ENCODE assay signal across 8 cellular contexts in the genomic region with DNA sequence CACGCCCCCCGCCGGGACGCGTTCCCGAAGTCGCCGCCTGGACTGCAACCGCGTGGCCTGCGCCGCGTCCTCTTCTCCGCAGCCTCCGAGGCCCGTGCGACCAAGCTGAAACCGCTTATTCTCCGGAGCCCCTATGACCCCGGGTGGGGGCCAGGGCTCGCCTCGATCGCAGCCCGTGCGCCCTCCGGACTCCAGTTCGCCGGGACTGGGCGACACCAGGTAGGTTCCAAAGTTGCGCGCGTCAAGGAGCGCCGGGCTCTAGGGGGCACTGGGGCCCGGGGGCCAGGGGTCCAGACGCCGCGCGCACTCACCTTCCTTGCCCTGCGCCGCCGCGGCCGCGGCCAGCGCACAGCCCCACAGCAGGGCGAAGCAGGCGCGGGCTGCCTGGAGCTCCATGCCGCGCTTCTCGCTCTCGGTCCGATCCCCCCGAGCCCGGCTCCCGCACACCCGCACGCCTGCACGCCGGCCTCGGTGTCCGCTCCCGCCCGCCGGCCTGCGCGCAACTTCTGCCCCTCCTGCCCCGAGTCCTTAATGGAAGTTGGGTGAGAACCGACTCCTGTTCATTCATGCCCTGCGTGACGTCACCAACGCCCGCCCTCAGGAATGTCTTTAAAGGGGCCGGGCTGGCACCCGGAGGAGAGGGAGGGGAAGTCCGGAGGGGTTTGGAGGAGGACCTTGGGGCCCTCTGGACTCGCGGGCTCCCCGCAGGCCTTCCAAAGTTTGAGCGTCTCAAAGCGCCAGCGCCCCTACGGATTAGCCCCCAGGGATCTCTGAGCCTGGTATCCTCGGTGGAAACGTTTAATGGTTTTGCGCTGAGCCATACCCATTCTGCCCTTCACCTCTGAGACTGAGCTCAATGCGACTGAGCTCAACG. TPM values are rescaled to one million over a fixed set of nuclear protein-coding genes. Genes with fewer than 3 reads are reported as not detected.
DNase-seq lines count a peak whose midpoint lies in the region; ATAC-seq and TF ChIP-seq lines count a peak whose summit lies in the region.

A gene (minus strand): TSS at position 533 of the 874 bp plus-strand sequence. CDS start 137 bp downstream, at position 396.

- H3K36me3 Mint-ChIP-seq in activated T-helper 2 cell treated with anti-CD3 and anti-CD28 coated beads, Interferon-gamma antibody, Interleukin-2, Interleukin-4, amounts not matched to agents 10 μg/mL and 5 μg/mL and 100 μg/mL, durations not matched to agents 14 hours and 24 hours and 36 hours (ENCODE audit: low read depth), result no peaks in the 10 kb centered on the region

- no peak within 1 kb of the TSS for H3K4me3 Mint-ChIP-seq in activated T-helper 2 cell treated with anti-CD3 and anti-CD28 coated beads, Interferon-gamma antibody, Interleukin-2, Interleukin-4, amounts not matched to agents 10 μg/mL and 5 μg/mL and 100 μg/mL, durations not matched to agents 14 hours and 24 hours and 36 hours (ENCODE audit: low read depth)

- peak; percentile 64 for ATAC-seq in omental fat pad (ENCODE audit: low FRiP score)
- ATAC-seq in GM19023 (IDR thresholded peaks at IDR 0.05; ENCODE audit: unreplicated experiment), result no peak
- no peak for ATAC-seq in HG03439 (IDR thresholded peaks at IDR 0.05; ENCODE audit: unreplicated experiment)

- TF ChIP-seq CTCF in omental fat pad (IDR thresholded peaks at IDR 0.05), result no peak

- DNase-seq in D341Med (ENCODE audit: low spot score) (peak; percentile 74), LHCN-M2 (ENCODE audit: low read depth) (peak; percentile 91), cardiac septum (ENCODE audit: low spot score) (peak; percentile 95), omental fat pad (ENCODE audit: low spot score) (peak; percentile 94)
- DNase-seq in activated T-helper 2 cell treated with anti-CD3 and anti-CD28 coated beads, Interferon-gamma antibody, Interleukin-2, Interleukin-4, amounts not matched to agents 10 μg/mL and 5 μg/mL and 100 μg/mL, durations not matched to agents 14 hours and 24 hours and 36 hours (ENCODE audit: low spot score), result no peak

- H3K27ac Mint-ChIP-seq in activated T-helper 2 cell treated with anti-CD3 and anti-CD28 coated beads, Interferon-gamma antibody, Interleukin-2, Interleukin-4, amounts not matched to agents 10 μg/mL and 5 μg/mL and 100 μg/mL, durations not matched to agents 14 hours and 24 hours and 36 hours, result no peak within 1 kb of the TSS

- peak within 1 kb of the TSS; percentile 26 for H3K27ac ChIP-seq in angular gyrus (ENCODE audit: low read depth, low read length)

- H3K9me3 Mint-ChIP-seq in activated T-helper 2 cell treated with anti-CD3 and anti-CD28 coated beads, Interferon-gamma antibody, Interleukin-2, Interleukin-4, amounts not matched to agents 10 μg/mL and 5 μg/mL and 100 μg/mL, durations not matched to agents 14 hours and 24 hours and 36 hours, result no peaks in the 10 kb centered on the region

- H3K4me1 Mint-ChIP-seq in activated T-helper 2 cell treated with anti-CD3 and anti-CD28 coated beads, Interferon-gamma antibody, Interleukin-2, Interleukin-4, amounts not matched to agents 10 μg/mL and 5 μg/mL and 100 μg/mL, durations not matched to agents 14 hours and 24 hours and 36 hours (ENCODE audit: low read depth), result peaks cover 14% of the 10 kb centered on the region

- H3K27me3 Mint-ChIP-seq in activated T-helper 2 cell treated with anti-CD3 and anti-CD28 coated beads, Interferon-gamma antibody, Interleukin-2, Interleukin-4, amounts not matched to agents 10 μg/mL and 5 μg/mL and 100 μg/mL, durations not matched to agents 14 hours and 24 hours and 36 hours (ENCODE audit: low read depth), result peaks cover 42% of the 10 kb centered on the region

- intact Hi-C loops in cardiac septum (cut with DNase I), result loop anchor here (2.0 kb wide), 2 partner anchors 27 to 73 kb away; no protein-coding TSS in a partner anchor
- intact Hi-C loops in activated T-helper 2 cell treated with anti-CD3 and anti-CD28 coated beads, Interferon-gamma antibody, Interleukin-2, Interleukin-4, amounts not matched to agents 10 μg/mL and 5 μg/mL and 100 μg/mL, durations not matched to agents 14 hours and 24 hours and 36 hours (cut with micrococcal nuclease), result no loop called here

RNA-seq across cellular contexts. Expression of the gene that starts here (rescaled TPM):
- total RNA-seq in LHCN-M2 (2014; rRNA removed), result 60.1 and 73.1 TPM in 2 replicates
- 49.4 TPM for polyA plus RNA-seq in LHCN-M2 (2012)
- total RNA-seq in cardiac septum, result 26.1 TPM
- total RNA-seq in omental fat pad, result 10 to 100 TPM; 15.3 to 41.8 (median 28.6) TPM
- total RNA-seq in activated T-helper 2 cell treated with anti-CD3 and anti-CD28 coated beads, Interferon-gamma antibody, Interleukin-2, Interleukin-4, amounts not matched to agents 10 μg/mL and 5 μg/mL and 100 μg/mL, durations not matched to agents 14 hours and 24 hours and 36 hours, result not detected in 2 replicates

Comparison
In these comparisons a context has a peak if more than half of its experiments do, and no peak if none do; other contexts are left out.
1. RNA of the gene that starts here (total RNA-seq): 60.1 to 73.1 TPM in LHCN-M2, 15.3 to 41.8 TPM in omental fat pad and 26.1 TPM in cardiac septum (single experiment); not detected in activated T-helper 2 cell treated with anti-CD3 and anti-CD28 coated beads, Interferon-gamma antibody, Interleukin-2, Interleukin-4, amounts not matched to agents 10 μg/mL and 5 μg/mL and 100 μg/mL, durations not matched to agents 14 hours and 24 hours and 36 hours; every median in the first group is over 10 times any median in the second.